21 cellular contexts compared by ENCODE assay signal in genomic region chr9:28915256-28915930, GRCh38.
DNase-seq lines count a peak whose midpoint lies in the region; ATAC-seq, FAIRE-seq and TF ChIP-seq lines count a peak whose summit lies in the region.
"Had no signal": no experiment of that assay in that cellular context is flagged by ENCODE, and none has a peak within 500 bp of the region (broad histone marks: within the 10 kb centered on the region; RNA-seq: fewer than 3 reads in every experiment).

No MANE protein-coding gene starts in this region.

- H3K4me3 ChIP-seq in hepatocyte (no peak overlapping the region), small intestine (ENCODE audit: low read depth in 1 of 2, low read length in 2 of 2) (no peak overlapping the region), testis (no peak overlapping the region), prostate gland (no peak overlapping the region)
- H3K4me3 ChIP-seq: tibial nerve had no signal

- H3K9me2 ChIP-seq in hepatocyte (replicated peaks; ENCODE audit: insufficient read depth) = no peaks in the 10 kb centered on the region

- ATAC-seq in GM19463 (IDR thresholded peaks at IDR 0.05; ENCODE audit: unreplicated experiment) = peak; percentile 85
- ATAC-seq: activated CD8-positive, alpha-beta memory T cell treated with anti-CD3 and anti-CD28 coated beads, Interleukin-2, amount 10 ng/mL, durations not matched to agents 7 days and 5 days; left cardiac atrium; T-cell had no signal

- TF ChIP-seq CTCF in RWPE1 (conservative IDR thresholded peaks at IDR 0.05; ENCODE audit: low read depth) (no peak), hepatocyte (IDR thresholded peaks at IDR 0.05; ENCODE audit: poor library complexity) (no peak), testis (IDR thresholded peaks at IDR 0.05) (no peak), prostate gland (IDR thresholded peaks at IDR 0.05) (no peak)

- intact Hi-C loops in testis (cut with DNase I; ENCODE audit: low total_unique reads) = no loop called here
- intact Hi-C loops in prostate gland (cut with DNase I) = no loop called here

- H3K4me2 ChIP-seq in hepatocyte = peak overlapping the region; percentile 52

- no peaks in the 10 kb centered on the region for H3K79me2 ChIP-seq in hepatocyte

- H3K9me3 ChIP-seq in hepatocyte (ENCODE audit: low read depth) (no peaks in the 10 kb centered on the region), small intestine (ENCODE audit: control insufficient read depth, low read depth) (no peaks in the 10 kb centered on the region), testis (no peaks in the 10 kb centered on the region), prostate gland (no peaks in the 10 kb centered on the region)
- H3K9me3 ChIP-seq: tibial nerve had no signal

- H3K36me3 ChIP-seq in hepatocyte (replicated peaks; ENCODE audit: insufficient read depth, low read depth) (no peaks in the 10 kb centered on the region), small intestine (ENCODE audit: control insufficient read depth in 2 of 2, insufficient read depth in 2 of 2, low read length in 2 of 2) (no peaks in the 10 kb centered on the region), testis (ENCODE audit: low read depth, missing control alignments) (no peaks in the 10 kb centered on the region), prostate gland (no peaks in the 10 kb centered on the region)
- H3K36me3 ChIP-seq: tibial nerve had no signal

- no peak overlapping the region for H2AFZ ChIP-seq in hepatocyte

- 52% methylated on average over 2 of the region's 2 CpGs for WGBS in hepatocyte (ENCODE audit: low lambda C conversion rate, missing lambda C conversion rate)
- 33 to 63% (median 54%) methylated on average over 2 of the region's 2 CpGs for WGBS in small intestine, 3 donors
- WGBS in testis, 2 donors = 83 to 90% methylated on average over 2 of the region's 2 CpGs
- WGBS in prostate gland = 57% methylated on average over 2 of the region's 2 CpGs

- FAIRE-seq in small intestine (lab: Jason Lieb, UNC) = no peak
- FAIRE-seq: endothelial cell of umbilical vein had no signal

- H3K4me1 ChIP-seq in hepatocyte (ENCODE audit: insufficient read depth) (peaks cover 13% of the 10 kb centered on the region), small intestine (ENCODE audit: control insufficient read depth in 2 of 2, insufficient read depth in 1 of 2, low read depth in 1 of 2, low read length in 1 of 2) (no peaks in the 10 kb centered on the region), testis (no peaks in the 10 kb centered on the region), prostate gland (replicated peaks) (no peaks in the 10 kb centered on the region)
- H3K4me1 ChIP-seq: tibial nerve had no signal

- DNase-seq in RWPE1 (ENCODE audit: low spot score) (peak; percentile 29), hepatocyte (ENCODE audit: low spot score) (peak; percentile 72), small intestine (peak; percentile 1), testis (no peak), prostate gland (ENCODE audit: low spot score) (no peak), NOMO-1 treated with dmso at 0.1 percent for 144 hours (lab: John Stamatoyannopoulos, UW; ENCODE audit: unreplicated experiment) (no peak)
- no peak for DNase-seq in activated naive CD4-positive, alpha-beta T cell treated with anti-CD3 and anti-CD28 coated beads, Interleukin-2, amount 50 U/mL, for 16 hours
- DNase-seq: activated CD4-positive, alpha-beta T cell treated with anti-CD3 and anti-CD28 coated beads for 48 hours; activated CD8-positive, alpha-beta memory T cell treated with anti-CD3 and anti-CD28 coated beads, Interleukin-2, amount 10 ng/mL, durations not matched to agents 7 days and 5 days; AML-193; CD8-positive, alpha-beta memory T cell; foreskin melanocyte; H9; left cardiac atrium; NCI-H1105 treated with DMSO at 0.1 percent for 48 hours; NCI-H510A; stimulated activated naive CD4-positive, alpha-beta T cell treated with Interleukin-2 at 50 U/mL for 16 hours; T-cell had no signal

- H3K27ac ChIP-seq in RWPE1 = no peak overlapping the region
- H3K27ac ChIP-seq in hepatocyte = peak overlapping the region; percentile 77
- no peak overlapping the region for H3K27ac ChIP-seq in small intestine (ENCODE audit: low read depth in 1 of 2, low read length in 1 of 2)
- H3K27ac ChIP-seq in testis = no peak overlapping the region
- no peak overlapping the region for H3K27ac ChIP-seq in prostate gland
- H3K27ac ChIP-seq: tibial nerve had no signal

- no peak for TF ChIP-seq POLR2A in testis (IDR thresholded peaks at IDR 0.05)
- no peak for TF ChIP-seq POLR2A in prostate gland (IDR thresholded peaks at IDR 0.05)

- H4K20me1 ChIP-seq in hepatocyte (ENCODE audit: insufficient read depth, poor library complexity, severe bottlenecking) = no peaks in the 10 kb centered on the region

- H3K27me3 ChIP-seq in hepatocyte (no peaks in the 10 kb centered on the region), small intestine (ENCODE audit: control insufficient read depth in 2 of 2, insufficient read depth in 2 of 2, low read length in 2 of 2) (no peaks in the 10 kb centered on the region), testis (no peaks in the 10 kb centered on the region), prostate gland (replicated peaks; ENCODE audit: insufficient read depth) (no peaks in the 10 kb centered on the region)
- H3K27me3 ChIP-seq: tibial nerve had no signal

- CTCF ChIA-PET in RWPE1 (lab: Yijun Ruan, JAX) = interaction anchor here (0.6 kb wide), 1 partner anchor 505 kb away, joined by 4 read pairs; no protein-coding TSS in a partner anchor

- POLR2A ChIA-PET in RWPE1 (lab: Yijun Ruan, JAX; ENCODE audit: low non-redundant PET) = no interaction called here

Comparison
In these comparisons a context has a peak if more than half of its experiments do, and no peak if none do; other contexts are left out.
1. DNase-seq: peak in RWPE1 (single experiment), hepatocyte (single experiment) and small intestine (single experiment); none in testis (single experiment), prostate gland (single experiment), NOMO-1 treated with dmso at 0.1 percent for 144 hours (single experiment) and activated naive CD4-positive, alpha-beta T cell treated with anti-CD3 and anti-CD28 coated beads, Interleukin-2, amount 50 U/mL, for 16 hours (single experiment).